In genomic region chr2:57182941-57183340, GRCh38 we compare ENCODE assay signal across 23 cellular contexts.
"Had no signal": no experiment of that assay in that cellular context is flagged by ENCODE, and none has a peak within 500 bp of the region (broad histone marks: within the 10 kb centered on the region; RNA-seq: fewer than 3 reads in every experiment).

No MANE protein-coding gene starts in this region.

- H3K4me3 Mint-ChIP-seq: activated CD4-positive, alpha-beta memory T cell treated with anti-CD3 and anti-CD28 coated beads for 36 hours; activated naive CD8-positive, alpha-beta T cell; activated T-helper 1 cell treated with anti-CD3 and anti-CD28 coated beads, Interleukin-12 subunit alpha, Interleukin-12 subunit beta, Interleukin-2, Interleukin-4 antibody, amounts not matched to agents 30 ng/mL and 10 ng/mL and 1 ng/mL, durations not matched to agents 14 hours and 24 hours and 36 hours; brain; naive B cell; neural progenitor cell; stimulated activated naive CD8-positive, alpha-beta T cell treated with anti-CD3 and anti-CD28 coated beads, Interleukin-15, Interleukin-2, amounts not matched to agents 100 ng/mL and 50 ng/mL, for 24 hours had no signal

- H3K36me3 ChIP-seq: gastrocnemius medialis, left ventricle myocardium inferior, neural progenitor cell, tibial nerve, WERI-Rb-1 had no signal

- H3K9ac ChIP-seq: neural progenitor cell had no signal

- FAIRE-seq: colon, small intestine, urothelium cell line had no signal

- ATAC-seq: gastrocnemius medialis, psoas muscle, right cardiac atrium had no signal

- H3K27ac ChIP-seq: gastrocnemius medialis, left ventricle myocardium inferior, neural progenitor cell, psoas muscle, tibial nerve, WERI-Rb-1 had no signal

- H3K4me3 ChIP-seq: gastrocnemius medialis, left ventricle myocardium inferior, neural progenitor cell, psoas muscle, tibial nerve had no signal

- H3K36me3 Mint-ChIP-seq: activated CD4-positive, alpha-beta memory T cell treated with anti-CD3 and anti-CD28 coated beads for 36 hours; activated naive CD8-positive, alpha-beta T cell; brain; naive B cell; neural progenitor cell had no signal

- H3K4me1 Mint-ChIP-seq: brain, naive B cell, neural progenitor cell had no signal

- H3K4me1 ChIP-seq: gastrocnemius medialis, neural progenitor cell, psoas muscle, tibial nerve had no signal

- H3K9me3 ChIP-seq: gastrocnemius medialis, left ventricle myocardium inferior, psoas muscle, tibial nerve had no signal

- DNase-seq: activated CD4-positive, alpha-beta memory T cell treated with anti-CD3 and anti-CD28 coated beads for 36 hours; activated T-cell treated with anti-CD3 and anti-CD28 coated beads for 4 hours; central memory CD4-positive, alpha-beta T cell; erythroblast; gastrocnemius medialis; head of caudate nucleus; left ventricle myocardium inferior; naive B cell; psoas muscle; right cardiac atrium; small intestine; stimulated activated CD4-positive, alpha-beta T cell treated with anti-CD3 and anti-CD28 coated beads, Interleukin-15, amount 100 ng/mL, for 24 hours; stimulated activated CD4-positive, alpha-beta T cell treated with anti-CD3 and anti-CD28 coated beads, Interleukin-2, amount 100 ng/mL, for 48 hours; T-helper 2 cell; WERI-Rb-1 had no signal

- H3K9me3 Mint-ChIP-seq: activated T-helper 1 cell treated with anti-CD3 and anti-CD28 coated beads, Interleukin-12 subunit alpha, Interleukin-12 subunit beta, Interleukin-2, Interleukin-4 antibody, amounts not matched to agents 30 ng/mL and 10 ng/mL and 1 ng/mL, durations not matched to agents 14 hours and 24 hours and 36 hours; neural progenitor cell had no signal

- H3K27me3 ChIP-seq: gastrocnemius medialis, neural progenitor cell, tibial nerve had no signal

- H2AFZ ChIP-seq: neural progenitor cell had no signal

- H3K27me3 Mint-ChIP-seq: activated CD4-positive, alpha-beta memory T cell treated with anti-CD3 and anti-CD28 coated beads for 36 hours; activated naive CD8-positive, alpha-beta T cell; naive B cell; stimulated activated naive CD8-positive, alpha-beta T cell treated with anti-CD3 and anti-CD28 coated beads, Interleukin-15, Interleukin-2, amounts not matched to agents 100 ng/mL and 50 ng/mL, for 24 hours had no signal

- H3K27ac Mint-ChIP-seq: activated CD4-positive, alpha-beta memory T cell treated with anti-CD3 and anti-CD28 coated beads for 36 hours; activated naive CD8-positive, alpha-beta T cell; activated T-helper 1 cell treated with anti-CD3 and anti-CD28 coated beads, Interleukin-12 subunit alpha, Interleukin-12 subunit beta, Interleukin-2, Interleukin-4 antibody, amounts not matched to agents 30 ng/mL and 10 ng/mL and 1 ng/mL, durations not matched to agents 14 hours and 24 hours and 36 hours; brain; naive B cell; neural progenitor cell; stimulated activated naive CD8-positive, alpha-beta T cell treated with anti-CD3 and anti-CD28 coated beads, Interleukin-15, Interleukin-2, amounts not matched to agents 100 ng/mL and 50 ng/mL, for 24 hours had no signal

- H3K4me2 ChIP-seq: neural progenitor cell had no signal
